ENCODE assay signal across 26 cellular contexts in genomic region chr3:123294296-123294938, GRCh38.
"Had no signal": no experiment of that assay in that cellular context is flagged by ENCODE, and none has a peak within 500 bp of the region (broad histone marks: within the 10 kb centered on the region; RNA-seq: fewer than 3 reads in every experiment).

No MANE protein-coding gene starts in this region.

- H3K9ac ChIP-seq: neural progenitor cell had no signal

- ATAC-seq: psoas muscle; stimulated activated memory B cell treated with anti-CD40 and anti-IgM and Interleukin-4, amounts not matched to agents 10 μg/mL and 1 μg/mL and 100 μg/mL, for 72 hours; stimulated activated naive CD8-positive, alpha-beta T cell treated with anti-CD3 and anti-CD28 coated beads, Interleukin-15, Interleukin-2, amounts not matched to agents 100 U/mL and 50 U/mL, for 24 hours had no signal

- H3K4me1 ChIP-seq: neural progenitor cell, psoas muscle, right lobe of liver, stomach, testis, thyroid gland, transverse colon, upper lobe of left lung, vagina had no signal

- H3K27ac ChIP-seq: heart right ventricle, hepatocyte, left ventricle myocardium inferior, neural progenitor cell, neutrophil, ovary, psoas muscle, right lobe of liver, skin epidermis, stomach, testis, thyroid gland, transverse colon, upper lobe of left lung, vagina had no signal

- H3K36me3 ChIP-seq: neural progenitor cell, neutrophil, ovary, right lobe of liver, thyroid gland, transverse colon, upper lobe of left lung, vagina had no signal

- DNase-seq: heart right ventricle; islet precursor cell; left ventricle myocardium inferior; naive B cell; natural killer cell; nephron progenitor cell; occipital lobe; stimulated activated CD4-positive, alpha-beta T cell treated with anti-CD3 and anti-CD28 coated beads, Interleukin-12 subunit alpha, Interleukin-12 subunit beta, amount 100 ng/mL, for 4 hours; stimulated activated CD4-positive, alpha-beta T cell treated with anti-CD3 and anti-CD28 coated beads, Interleukin-15, amount 100 ng/mL, for 24 hours; stimulated activated CD4-positive, alpha-beta T cell treated with anti-CD3 and anti-CD28 coated beads, Interleukin-4, amount 100 ng/mL, for 4 hours; stimulated activated CD8-positive, alpha-beta memory T cell treated with anti-CD3 and anti-CD28 coated beads, Interleukin-4, amount 100 ng/mL, for 48 hours; stimulated activated naive CD8-positive, alpha-beta T cell treated with anti-CD3 and anti-CD28 coated beads, Interleukin-15, Interleukin-2, amounts not matched to agents 100 U/mL and 50 U/mL, for 24 hours; stomach; testis; thyroid gland; transverse colon; upper lobe of left lung had no signal

- H3K79me2 ChIP-seq: hepatocyte had no signal

- H3K4me3 ChIP-seq: heart right ventricle, hepatocyte, left ventricle myocardium inferior, neural progenitor cell, ovary, psoas muscle, right lobe of liver, skin epidermis, stomach, testis, thyroid gland, transverse colon, upper lobe of left lung, vagina had no signal

- H3K4me2 ChIP-seq: hepatocyte, neural progenitor cell had no signal

- H3K27me3 ChIP-seq: heart right ventricle, hepatocyte, neural progenitor cell, neutrophil, ovary, right lobe of liver, testis, thyroid gland, transverse colon, upper lobe of left lung, vagina had no signal
